8 cellular contexts compared by ENCODE assay signal in the genomic region with DNA sequence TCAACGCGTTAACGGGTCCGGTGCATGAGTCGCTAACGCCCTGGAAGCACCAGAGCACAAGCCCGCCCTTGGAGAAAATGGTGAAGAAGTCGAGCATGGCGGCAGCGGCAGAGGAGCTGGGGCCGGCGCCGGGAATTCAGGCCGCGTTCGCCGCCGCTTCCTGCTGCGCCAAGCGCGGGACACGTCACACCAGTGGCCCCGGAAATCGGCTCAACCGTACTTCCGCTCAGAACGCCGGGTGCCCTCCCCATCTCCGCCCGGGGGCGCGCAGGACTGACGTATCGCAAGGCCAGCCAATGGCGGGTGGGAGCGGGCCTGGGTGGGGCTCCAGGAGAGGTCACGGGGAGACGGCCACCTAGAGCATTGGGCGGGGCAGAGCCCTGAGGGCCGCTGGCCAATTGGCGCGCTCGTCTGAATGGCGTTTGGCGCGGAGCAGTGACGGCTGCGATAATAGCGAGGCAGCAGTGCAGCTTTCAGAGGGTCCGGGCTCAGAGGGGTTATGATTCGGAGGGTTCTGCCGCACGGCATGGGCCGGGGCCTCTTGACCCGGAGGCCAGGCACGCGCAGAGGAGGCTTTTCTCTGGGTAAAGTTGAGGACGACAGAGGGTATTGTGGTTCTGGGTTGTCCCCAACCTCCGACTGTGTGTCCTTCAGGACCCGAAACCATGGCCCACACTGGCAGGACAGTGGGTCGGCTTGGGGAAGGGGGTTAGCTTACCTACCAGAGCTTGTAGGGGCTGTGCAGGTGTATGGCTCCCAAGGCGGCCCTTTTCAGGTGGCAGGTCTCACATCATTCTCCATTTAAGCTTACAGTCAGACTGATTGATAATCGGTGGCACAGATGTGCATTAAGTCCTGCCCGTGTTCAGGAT. TPM values are rescaled to one million over a fixed set of nuclear protein-coding genes. Genes with fewer than 3 reads are reported as not detected.
A peak's percentile ranks its signal among the peaks of the same experiment; 100 is the strongest.
DNase-seq lines count a peak whose midpoint lies in the region; ATAC-seq and TF ChIP-seq lines count a peak whose summit lies in the region.

A gene (plus strand): TSS at position 447 of the 872 bp plus-strand sequence. CDS start 53 bp downstream, at position 500.
A gene with protein sequence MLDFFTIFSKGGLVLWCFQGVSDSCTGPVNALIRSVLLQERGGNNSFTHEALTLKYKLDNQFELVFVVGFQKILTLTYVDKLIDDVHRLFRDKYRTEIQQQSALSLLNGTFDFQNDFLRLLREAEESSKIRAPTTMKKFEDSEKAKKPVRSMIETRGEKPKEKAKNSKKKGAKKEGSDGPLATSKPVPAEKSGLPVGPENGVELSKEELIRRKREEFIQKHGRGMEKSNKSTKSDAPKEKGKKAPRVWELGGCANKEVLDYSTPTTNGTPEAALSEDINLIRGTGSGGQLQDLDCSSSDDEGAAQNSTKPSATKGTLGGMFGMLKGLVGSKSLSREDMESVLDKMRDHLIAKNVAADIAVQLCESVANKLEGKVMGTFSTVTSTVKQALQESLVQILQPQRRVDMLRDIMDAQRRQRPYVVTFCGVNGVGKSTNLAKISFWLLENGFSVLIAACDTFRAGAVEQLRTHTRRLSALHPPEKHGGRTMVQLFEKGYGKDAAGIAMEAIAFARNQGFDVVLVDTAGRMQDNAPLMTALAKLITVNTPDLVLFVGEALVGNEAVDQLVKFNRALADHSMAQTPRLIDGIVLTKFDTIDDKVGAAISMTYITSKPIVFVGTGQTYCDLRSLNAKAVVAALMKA (minus strand): TSS at position 188 of the 872 bp plus-strand sequence. CDS start 91 bp downstream, at position 97.

- H3K9me3 ChIP-seq in Peyer's patch (no peaks in the 10 kb centered on the region), esophagus (ENCODE audit: control insufficient read depth in 2 of 2, insufficient read depth in 1 of 2, low read depth in 1 of 2, low read length in 1 of 2) (no peaks in the 10 kb centered on the region), muscle layer of colon (ENCODE audit: low read length) (no peaks in the 10 kb centered on the region)

- ATAC-seq in GM21737 (IDR thresholded peaks at IDR 0.05; ENCODE audit: unreplicated experiment), result peak; percentile 99

- peak within 1 kb of the TSS; percentile 72 for H3K4me2 ChIP-seq in KMS-11

- TF ChIP-seq POLR2A in Peyer's patch (IDR thresholded peaks at IDR 0.05), result peak; percentile 80 to 87

- H3K27me3 ChIP-seq in KMS-11 (ENCODE audit: insufficient read depth, low read depth) (no peaks in the 10 kb centered on the region), Peyer's patch (no peaks in the 10 kb centered on the region), esophagus (ENCODE audit: control insufficient read depth in 1 of 2, insufficient read depth in 2 of 2, low read length in 2 of 2) (no peaks in the 10 kb centered on the region), muscle layer of colon (ENCODE audit: control insufficient read depth in 1 of 2, insufficient read depth in 2 of 2, low read length in 2 of 2) (no peaks in the 10 kb centered on the region)

- peak within 1 kb of the TSS; percentile 36; the same call in 1 of the 2 replicates for H3K27ac ChIP-seq in KMS-11
- peak within 1 kb of the TSS; percentile 82 to 93 (median 88) for H3K27ac ChIP-seq in Peyer's patch
- H3K27ac ChIP-seq in esophagus (ENCODE audit: low read depth in 2 of 2, low read length in 1 of 2), result peak within 1 kb of the TSS; percentile 88 to 97
- peak within 1 kb of the TSS; percentile 90 for H3K27ac ChIP-seq in muscle layer of colon (ENCODE audit: low read depth, low read length)

- TF ChIP-seq CTCF in KMS-11 (conservative IDR thresholded peaks at IDR 0.05; ENCODE audit: low read depth, low read length), result no peak
- TF ChIP-seq CTCF in Peyer's patch (IDR thresholded peaks at IDR 0.05), result peak in 1 of 6 experiments; percentile 12

- peaks cover 32% of the 10 kb centered on the region for H3K79me2 ChIP-seq in KMS-11 (ENCODE audit: insufficient read depth, low read depth)

- H3K9ac ChIP-seq in KMS-11 (peak within 1 kb of the TSS; percentile 79), muscle layer of colon (ENCODE audit: low read length) (peak within 1 kb of the TSS; percentile 93)

- DNase-seq in DMS53 treated with DMSO at 0.1 percent for 48 hours (lab: John Stamatoyannopoulos, UW; ENCODE audit: unreplicated experiment) (peak; percentile 97), Peyer's patch (peak; percentile 99 to 100 (median 100))
- DNase-seq in activated T-cell treated with anti-CD3 and anti-CD28 coated beads, Interleukin-2, amount 50 U/mL, for 48 hours, result peak; percentile 99 to 100
- peak; percentile 99 for DNase-seq in stimulated activated CD8-positive, alpha-beta memory T cell treated with anti-CD3 and anti-CD28 coated beads, Interleukin-7, amount 100 ng/mL, for 24 hours (ENCODE audit: low read depth)

- H3K4me1 ChIP-seq in KMS-11 (ENCODE audit: low read depth, poor library complexity, severe bottlenecking) (peaks cover 14% of the 10 kb centered on the region), Peyer's patch (peaks cover 0 to 18% (median 2%) of the 10 kb centered on the region in 4 donors), esophagus (ENCODE audit: control insufficient read depth in 2 of 2, insufficient read depth in 2 of 2, low read length in 1 of 2) (peaks cover 0 to 2% of the 10 kb centered on the region in 2 donors), muscle layer of colon (ENCODE audit: insufficient read depth, low read length) (peaks cover 18% of the 10 kb centered on the region)

- H3K4me3 ChIP-seq in KMS-11 (IDR thresholded peaks at IDR 0.05; ENCODE audit: insufficient read depth, low read depth, low read length) (no peak within 1 kb of the TSS), Peyer's patch (peak within 1 kb of the TSS; percentile 65 to 88 (median 80)), esophagus (ENCODE audit: low read depth in 1 of 2, low read length in 2 of 2) (peak within 1 kb of the TSS; percentile 86 to 89), muscle layer of colon (ENCODE audit: low read depth in 1 of 2, low read length in 2 of 2) (peak within 1 kb of the TSS; percentile 59 to 98)

- peak within 1 kb of the TSS; percentile 41; the same call in 1 of the 2 replicates for H2AFZ ChIP-seq in KMS-11 (ENCODE audit: low read depth)

- H4K20me1 ChIP-seq in KMS-11 (ENCODE audit: insufficient read depth), result no peaks in the 10 kb centered on the region

- WGBS in esophagus, 2 donors, result 1% methylated on average over 63 to 64 of the region's 64 CpGs

- H3K36me3 ChIP-seq in KMS-11 (ENCODE audit: insufficient read depth) (no peaks in the 10 kb centered on the region), Peyer's patch (peaks cover 0 to 38% (median 0%) of the 10 kb centered on the region in 3 donors), esophagus (ENCODE audit: control insufficient read depth in 2 of 2, insufficient read depth in 2 of 2, low read length in 1 of 2) (peaks cover 23 to 28% of the 10 kb centered on the region in 2 donors), muscle layer of colon (ENCODE audit: insufficient read depth, low read length) (peaks cover 49% of the 10 kb centered on the region)

RNA-seq across cellular contexts. Expression of the first gene that starts in this region (rescaled TPM):
- 10 to 100 TPM; 15.9 to 47.9 (median 22.9) TPM for total RNA-seq in Peyer's patch
- 10 to 100 TPM; 18.8 to 21.2 TPM for polyA plus RNA-seq in esophagus

RNA-seq across cellular contexts. Expression of the second gene that starts in this region (rescaled TPM):
- 100 to 1,000 TPM in 2 of 4 donors, 10 to 100 TPM in 2; 82.9 to 109 (median 97.9) TPM for total RNA-seq in Peyer's patch
- polyA plus RNA-seq in esophagus, result 10 to 100 TPM; 34.7 to 48.3 TPM

Comparison
In these comparisons a context has a peak if more than half of its experiments do, and no peak if none do; other contexts are left out.
1. H3K27ac ChIP-seq: peak in every context shown above with its lines; median percentile 92 in esophagus; 90 in muscle layer of colon; 88 in Peyer's patch; 36 in KMS-11.